Comparison of ENCODE assay signal across 7 cellular contexts in genomic region chr14:50773632-50774541, GRCh38. TPM values are rescaled to one million over a fixed set of nuclear protein-coding genes. Genes with fewer than 3 reads are reported as not detected.
DNase-seq lines count a peak whose midpoint lies in the region; ATAC-seq and TF ChIP-seq lines count a peak whose summit lies in the region.

No MANE protein-coding gene starts in this region.

- peak; percentile 58 to 59 for ATAC-seq in naive B cell (ENCODE audit: low read depth in 2 of 2)
- ATAC-seq in HG02571 (IDR thresholded peaks at IDR 0.05; ENCODE audit: unreplicated experiment): no peak
- no peak for ATAC-seq in HG02981 (IDR thresholded peaks at IDR 0.05; ENCODE audit: unreplicated experiment)

- H3K36me3 Mint-ChIP-seq in endothelial cell (ENCODE audit: low read depth, unreplicated experiment) (peaks cover 34% of the 10 kb centered on the region), naive B cell (peaks cover 29 to 45% of the 10 kb centered on the region in 2 donors)

- H3K27ac Mint-ChIP-seq in endothelial cell (ENCODE audit: unreplicated experiment) (peak overlapping the region; percentile 71), naive B cell (peak overlapping the region in 4 of 6 donors; percentile 30 to 91 (median 56))

- H3K9me3 Mint-ChIP-seq in endothelial cell (ENCODE audit: unreplicated experiment): no peaks in the 10 kb centered on the region
- no peaks in the 10 kb centered on the region for H3K9me3 Mint-ChIP-seq in naive B cell

- H3K4me3 Mint-ChIP-seq in endothelial cell (ENCODE audit: unreplicated experiment) (no peak overlapping the region), naive B cell (no peak overlapping the region)

- in situ Hi-C loops in KBM-7 (cut with MboI; ENCODE audit: low pct_unique_long_range_greater_than_20kb, low sequenced_read_pairs): no loop called here

- H3K27me3 Mint-ChIP-seq in endothelial cell (ENCODE audit: unreplicated experiment) (peaks cover 1% of the 10 kb centered on the region), naive B cell (no peaks in the 10 kb centered on the region)

- peaks cover 22% of the 10 kb centered on the region for H3K4me1 Mint-ChIP-seq in endothelial cell (ENCODE audit: unreplicated experiment)
- peaks cover 15 to 20% (median 17%) of the 10 kb centered on the region in 3 donors for H3K4me1 Mint-ChIP-seq in naive B cell

- DNase-seq in EH (ENCODE audit: low read depth): peak; percentile 70
- DNase-seq in KBM-7: peak; percentile 68
- peak; percentile 25 for DNase-seq in T1000 (lab: John Stamatoyannopoulos, UW)
- peak; percentile 70 for DNase-seq in endothelial cell (ENCODE audit: low spot score)
- peak; percentile 34 for DNase-seq in naive B cell

- peak; percentile 64 for TF ChIP-seq CTCF in endothelial cell (IDR thresholded peaks at IDR 0.05; ENCODE audit: unreplicated experiment)

RNA-seq across cellular contexts. Expression of gene NIN, which starts 57.1 kb away (rescaled TPM):
- 50.0 TPM for total RNA-seq in endothelial cell (ENCODE audit: unreplicated experiment)
- polyA plus RNA-seq in naive B cell (ENCODE audit: low read depth in 6 of 6): 100 to 1,000 TPM in 1 of 6 donors, 10 to 100 TPM in 5; 20.2 to 100 (median 51.1) TPM

Comparison
In these comparisons a context has a peak if more than half of its experiments do, and no peak if none do; other contexts are left out.
1. ATAC-seq: peak in naive B cell (2 of 2); none in HG02571 (single experiment) and HG02981 (single experiment).
2. Peak in every context shown above with its lines, with median percentiles within 50 percentile points of each other: DNase-seq.